18 cellular contexts compared by ENCODE assay signal in genomic region chr1:80448081-80448480, GRCh38.
"Had no signal": no experiment of that assay in that cellular context is flagged by ENCODE, and none has a peak within 500 bp of the region (broad histone marks: within the 10 kb centered on the region; RNA-seq: fewer than 3 reads in every experiment).

No MANE protein-coding gene starts in this region.

- H3K4me1 ChIP-seq: left ventricle myocardium inferior, prostate gland, suprapubic skin, upper lobe of left lung had no signal

- H3K36me3 ChIP-seq: left ventricle myocardium inferior, prostate gland, suprapubic skin, upper lobe of left lung, WERI-Rb-1 had no signal

- ATAC-seq: activated CD8-positive, alpha-beta memory T cell treated with anti-CD3 and anti-CD28 coated beads, Interleukin-2, amount 10 ng/mL, durations not matched to agents 7 days and 5 days; mucosa of descending colon; natural killer cell; right cardiac atrium; T-helper 17 cell had no signal

- H3K4me3 ChIP-seq: left ventricle myocardium inferior, mucosa of descending colon, prostate gland, smooth muscle cell, suprapubic skin, upper lobe of left lung had no signal

- H3K4me2 ChIP-seq: smooth muscle cell had no signal

- DNase-seq: activated CD4-positive, alpha-beta memory T cell treated with anti-CD3 and anti-CD28 coated beads for 36 hours; activated CD8-positive, alpha-beta memory T cell treated with anti-CD3 and anti-CD28 coated beads, Interleukin-2, amount 10 ng/mL, durations not matched to agents 7 days and 5 days; activated T-cell treated with anti-CD3 and anti-CD28 coated beads, Interleukin-2, amount 50 U/mL, for 24 hours; amniotic stem cell; hippocampal formation; kidney; left ventricle myocardium inferior; mucosa of descending colon; natural killer cell; nucleus accumbens; right cardiac atrium; T-helper 17 cell; upper lobe of left lung; WERI-Rb-1 had no signal

- H3K27me3 ChIP-seq: suprapubic skin, upper lobe of left lung had no signal

- H3K9me3 ChIP-seq: left ventricle myocardium inferior, mucosa of descending colon, prostate gland, suprapubic skin, upper lobe of left lung had no signal

- H3K27ac ChIP-seq: epithelial cell of prostate, left ventricle myocardium inferior, prostate gland, suprapubic skin, upper lobe of left lung, WERI-Rb-1 had no signal
